ENCODE assay signal across 15 cellular contexts in the genomic region with DNA sequence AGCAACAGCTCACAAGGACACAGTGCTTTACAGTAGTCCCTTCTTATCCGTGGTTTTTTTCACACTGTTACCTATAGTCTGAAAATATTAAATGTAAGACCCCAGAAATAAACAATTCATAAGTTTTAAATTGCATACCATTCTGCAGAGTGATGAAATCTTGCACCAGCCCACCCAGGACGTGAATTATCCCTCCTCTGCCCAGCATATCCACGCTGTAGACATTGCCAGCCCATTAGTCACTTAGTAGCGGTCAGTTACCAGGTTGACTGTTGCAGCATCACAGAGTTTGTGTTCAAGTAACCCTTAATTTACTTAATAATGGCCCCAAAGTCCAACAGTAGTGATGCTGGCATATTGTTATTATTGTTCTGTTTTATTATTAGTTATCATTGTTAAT. TPM values are rescaled to one million over a fixed set of nuclear protein-coding genes. Genes with fewer than 3 reads are reported as not detected.
DNase-seq lines count a peak whose midpoint lies in the region; ATAC-seq, FAIRE-seq and TF ChIP-seq lines count a peak whose summit lies in the region.
"Had no signal": no experiment of that assay in that cellular context is flagged by ENCODE, and none has a peak within 500 bp of the region (broad histone marks: within the 10 kb centered on the region; RNA-seq: fewer than 3 reads in every experiment).

No MANE protein-coding gene starts in this region.

- H3K4me2 ChIP-seq in K562 (ENCODE audit: insufficient read depth, low read length) = no peak overlapping the region
- H3K4me2 ChIP-seq: GM23338 had no signal

- H3K27me3 ChIP-seq in AG04450 (ENCODE audit: control insufficient read depth, insufficient read depth, low read length) (no peaks in the 10 kb centered on the region), HUES48 (ENCODE audit: control insufficient read depth, insufficient read depth, low read length) (peaks cover 17% of the 10 kb centered on the region), K562 (ENCODE audit: control insufficient read depth in 2 of 2, insufficient read depth in 2 of 2, low read length in 2 of 2) (peaks cover 34 to 37% of the 10 kb centered on the region in 2 experiments; a peak in 4 of 5 replicates), kidney epithelial cell (ENCODE audit: control insufficient read depth, insufficient read depth, low read length) (no peaks in the 10 kb centered on the region)
- H3K27me3 ChIP-seq: ascending aorta had no signal

- CTCF ChIA-PET in AG04450 (lab: Charles Lee) (interaction anchor here (0.8 to 3.6 kb wide), 2 partner anchors 108 to 342 kb away, joined by 6 to 12 read pairs; no protein-coding TSS in a partner anchor), K562 (lab: Yijun Ruan, JAX; ENCODE audit: low intra/inter-chr PET ratio) (no interaction called here)

- WGBS in K562 (ENCODE audit: insufficient coverage, low coverage, missing lambda C conversion rate) = 8% methylated on average over 4 of the region's 4 CpGs

- H3K9me3 ChIP-seq in AG04450 (ENCODE audit: control insufficient read depth, insufficient read depth, low read length) (no peaks in the 10 kb centered on the region), HUES48 (ENCODE audit: control insufficient read depth, insufficient read depth, low read length) (no peaks in the 10 kb centered on the region), K562 (replicated peaks; ENCODE audit: control insufficient read depth, insufficient read depth, low read depth, low read length) (no peaks in the 10 kb centered on the region)
- H3K9me3 ChIP-seq: ascending aorta, prostate gland, thoracic aorta had no signal

- no peak overlapping the region for H2AFZ ChIP-seq in K562 (ENCODE audit: low read depth, low read length)
- H2AFZ ChIP-seq: GM23338 had no signal

- TF ChIP-seq CTCF in AG04450 (IDR thresholded peaks at IDR 0.05; ENCODE audit: low read depth, low read length) (no peak), K562 (IDR thresholded peaks at IDR 0.05 in 2 of 3, conservative IDR thresholded peaks at IDR 0.05 in 1 of 3; ENCODE audit: insufficient read depth in 2 of 3, low read depth in 1 of 3, low read length in 3 of 3) (no peak), kidney epithelial cell (IDR thresholded peaks at IDR 0.05; ENCODE audit: insufficient read depth, low read length, poor library complexity, severe bottlenecking) (no peak)

- no TSS peak for BruUV-seq in K562 (replicated peaks; lab: Mats Ljungman, UMichigan)

- no peak for TF ChIP-seq RAD21 in K562 (CRISPR knock-in tag; conservative IDR thresholded peaks at IDR 0.05 in 1 of 2, IDR thresholded peaks at IDR 0.05 in 1 of 2)

- in situ Hi-C loops in K562 (cut with MboI) = no loop called here

- intact Hi-C loops in K562 (cut with micrococcal nuclease) = no loop called here

- no peak for FAIRE-seq in K562 (lab: Jason Lieb, UNC)
- FAIRE-seq: endothelial cell of umbilical vein had no signal

- H3K27ac ChIP-seq in AG04450 (ENCODE audit: low read depth, low read length) (peak overlapping the region; percentile 52), HUES48 (ENCODE audit: low read depth, low read length) (peak overlapping the region; percentile 31), K562 (ENCODE audit: extremely low read depth, low read depth, low read length) (no peak overlapping the region)
- H3K27ac ChIP-seq: ascending aorta, prostate gland, thoracic aorta, WERI-Rb-1 had no signal

- TF ChIP-seq POLR2A in K562 (conservative IDR thresholded peaks at IDR 0.05) = no peak

- H3K36me3 ChIP-seq in HUES48 (ENCODE audit: control insufficient read depth, insufficient read depth, low read length) (no peaks in the 10 kb centered on the region), K562 (ENCODE audit: control insufficient read depth, insufficient read depth, low read length) (no peaks in the 10 kb centered on the region), kidney epithelial cell (ENCODE audit: control insufficient read depth, insufficient read depth, low read length) (no peaks in the 10 kb centered on the region)
- H3K36me3 ChIP-seq: ascending aorta, prostate gland, thoracic aorta, WERI-Rb-1 had no signal

- TF ChIP-seq EP300 in K562 (IDR thresholded peaks at IDR 0.05; ENCODE audit: low read length) = no peak

- H3K9me1 ChIP-seq in K562 (ENCODE audit: control insufficient read depth, insufficient read depth, low read length) = peaks cover 5% of the 10 kb centered on the region

- peaks cover 18% of the 10 kb centered on the region for H4K20me1 ChIP-seq in K562 (replicated peaks; ENCODE audit: control insufficient read depth, insufficient read depth, low read length)

- ATAC-seq in K562 = no peak
- no peak for ATAC-seq in HG03354 (IDR thresholded peaks at IDR 0.05; ENCODE audit: poor library complexity, severe bottlenecking, unreplicated experiment)
- ATAC-seq: activated T-cell treated with anti-CD3 and anti-CD28 coated beads, Interleukin-2, amount 50 U/mL, for 4 hours had no signal

- H3K79me2 ChIP-seq in K562 (ENCODE audit: control insufficient read depth, insufficient read depth, low read length) = no peaks in the 10 kb centered on the region

- DNase-seq in AG04450 (ENCODE audit: low read depth, low spot score) (peak; percentile 61), K562 (ENCODE audit: extremely low read depth in 1 of 4, low spot score in 3 of 4) (no peak), kidney epithelial cell (ENCODE audit: low read depth) (peak; percentile 82), NCI-H2227 (lab: John Stamatoyannopoulos, UW; ENCODE audit: unreplicated experiment) (no peak), HUDEP-2 (lab: John Stamatoyannopoulos, UW; ENCODE audit: unreplicated experiment in 76 of 76) (no peak)
- DNase-seq in activated CD8-positive, alpha-beta memory T cell treated with anti-CD3 and anti-CD28 coated beads, Interleukin-2, amount 50 U/mL, for 48 hours = no peak
- DNase-seq: activated T-cell treated with anti-CD3 and anti-CD28 coated beads, Interleukin-2, amount 50 U/mL, for 4 hours; WERI-Rb-1 had no signal

- H3K9ac ChIP-seq in HUES48 (ENCODE audit: low read depth, low read length) (no peak overlapping the region), K562 (ENCODE audit: insufficient read depth in 1 of 2, low read depth in 2 of 2, low read length in 2 of 2) (no peak overlapping the region)

- H3K4me1 ChIP-seq in HUES48 (ENCODE audit: control insufficient read depth, insufficient read depth, low read length) (peaks cover 55% of the 10 kb centered on the region), K562 (replicated peaks in 1 of 2; ENCODE audit: control insufficient read depth in 2 of 2, insufficient read depth in 2 of 2, low read length in 2 of 2) (peaks cover 22% of the 10 kb centered on the region in 2 experiments; a peak in 4 of 5 replicates)
- H3K4me1 ChIP-seq: prostate gland had no signal

- POLR2A ChIA-PET in AG04450 (lab: Yijun Ruan, JAX) = no interaction called here
- POLR2A ChIA-PET in K562 (lab: Yijun Ruan, JAX) = interaction anchor here (0.6 to 2.3 kb wide), 9 partner anchors 8 to 1346 kb away, joined by 3 to 8 read pairs (median 6); no protein-coding TSS in a partner anchor

- H3K4me3 ChIP-seq in AG04450 (ENCODE audit: low read depth, low read length) = no peak overlapping the region
- H3K4me3 ChIP-seq in HUES48 (ENCODE audit: low read depth, low read length) = no peak overlapping the region
- H3K4me3 ChIP-seq in K562 = no peak overlapping the region
- H3K4me3 ChIP-seq in kidney epithelial cell (ENCODE audit: low read depth, low read length) = no peak overlapping the region
- H3K4me3 ChIP-seq: ascending aorta, GM23338, prostate gland, thoracic aorta had no signal

TF ChIP-seq in K562, 482 proteins besides CTCF, POLR2A, EP300 and RAD21 (continues in another document):
- TF ChIP-seq ZNF696 (CRISPR knock-in tag; conservative IDR thresholded peaks at IDR 0.05) (no peak), STAT5B (CRISPR knock-in tag; IDR thresholded peaks at IDR 0.05) (no peak)
- TF ChIP-seq, protein P1, sequence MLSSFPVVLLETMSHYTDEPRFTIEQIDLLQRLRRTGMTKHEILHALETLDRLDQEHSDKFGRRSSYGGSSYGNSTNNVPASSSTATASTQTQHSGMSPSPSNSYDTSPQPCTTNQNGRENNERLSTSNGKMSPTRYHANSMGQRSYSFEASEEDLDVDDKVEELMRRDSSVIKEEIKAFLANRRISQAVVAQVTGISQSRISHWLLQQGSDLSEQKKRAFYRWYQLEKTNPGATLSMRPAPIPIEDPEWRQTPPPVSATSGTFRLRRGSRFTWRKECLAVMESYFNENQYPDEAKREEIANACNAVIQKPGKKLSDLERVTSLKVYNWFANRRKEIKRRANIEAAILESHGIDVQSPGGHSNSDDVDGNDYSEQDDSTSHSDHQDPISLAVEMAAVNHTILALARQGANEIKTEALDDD (IDR thresholded peaks at IDR 0.05) = 0 out of 2 replicates have a peak, but pooled peaks have one; percentile 7

RNA-seq across cellular contexts. Expression of a gene that starts 3.6 kb away (rescaled TPM):
- polyA plus RNA-seq in AG04450 (2011; rRNA removed) = 6.6 and 8.0 TPM in 2 replicates
- 16.7 and 20.5 TPM in 2 replicates for polyA minus RNA-seq in AG04450 (2011; rRNA and poly(A)+ RNA removed)
- 78.7 and 79.9 TPM in 2 replicates for total RNA-seq in K562 (2011; cell fraction: chromatin; rRNA removed; ENCODE audit: low replicate concordance)
- 32.0 and 34.7 TPM in 2 replicates for total RNA-seq in K562 (2011; cell fraction: nucleolus; rRNA removed)
- total RNA-seq in K562 (2011; cell fraction: nucleoplasm; rRNA removed) = 23.7 and 38.1 TPM in 2 replicates
- 4.3 and 5.4 TPM in 2 replicates for total RNA-seq in K562 (2014; rRNA removed)
- total RNA-seq in K562 (2014; rRNA removed; fragmentation: Illumina TruSeq; extraction: Trizol) = 4.2 and 4.6 TPM in 2 replicates
- total RNA-seq in K562 (2015; rRNA removed; fragmentation: Illumina TruSeq; extraction: Trizol) = 3.6 and 4.5 TPM in 2 replicates
- 8.5 and 8.8 TPM in 2 replicates for total RNA-seq in K562 (2021)
- polyA plus RNA-seq in K562 (2011; rRNA removed) = 11.7 and 17.0 TPM in 2 replicates
- polyA plus RNA-seq in K562 (2011; cell fraction: cytosol; rRNA removed) = 10.3 and 14.5 TPM in 2 replicates
- polyA plus RNA-seq in K562 (2011; cell fraction: nucleus; rRNA removed) = 41.1 and 49.0 TPM in 2 replicates
- polyA plus RNA-seq in K562 (2012) = 5.7 and 18.7 TPM in 2 replicates
- polyA plus RNA-seq in K562 (2014; fragmentation: Illumina TruSeq; extraction: Trizol) = 4.3 and 5.0 TPM in 2 replicates
- polyA plus RNA-seq in K562 (2014; fragmentation: Nextera tagmentation; extraction: Ambion mirVana) = 1 to 10 TPM; 1.1 to 2.1 TPM
- polyA plus RNA-seq in K562 (2014; rRNA removed) = 5.8 and 8.8 TPM in 2 replicates
- 25.0 and 27.6 TPM in 2 replicates for polyA minus RNA-seq in K562 (2011; rRNA and poly(A)+ RNA removed)
- 12.9 and 15.0 TPM in 2 replicates for polyA minus RNA-seq in K562 (2011; cell fraction: cytosol; rRNA and poly(A)+ RNA removed)
- polyA minus RNA-seq in K562 (2011; cell fraction: nucleus; rRNA and poly(A)+ RNA removed) = 18.0 and 35.4 TPM in 2 replicates
- total RNA-seq in kidney epithelial cell = 25.9 and 28.2 TPM in 2 replicates

Comparison
In these comparisons a context has a peak if more than half of its experiments do, and no peak if none do; other contexts are left out.
1. DNase-seq: peak in AG04450 (single experiment) and kidney epithelial cell (single experiment); none in K562 (0 of 4), NCI-H2227 (single experiment), HUDEP-2 (0 of 76) and activated CD8-positive, alpha-beta memory T cell treated with anti-CD3 and anti-CD28 coated beads, Interleukin-2, amount 50 U/mL, for 48 hours (single experiment).